In genomic region chr1:188058801-188059200, GRCh38 we compare ENCODE assay signal across 28 cellular contexts.
"Had no signal": no experiment of that assay in that cellular context is flagged by ENCODE, and none has a peak within 500 bp of the region (broad histone marks: within the 10 kb centered on the region; RNA-seq: fewer than 3 reads in every experiment).

No MANE protein-coding gene starts in this region.

- H3K27ac ChIP-seq: neural progenitor cell, ovary, parathyroid adenoma, psoas muscle, skin epidermis, spleen, suprapubic skin, testis, tibial artery, transverse colon, upper lobe of right lung, uterus had no signal

- H3K4me3 ChIP-seq: neural progenitor cell, ovary, psoas muscle, skin epidermis, smooth muscle cell, spleen, suprapubic skin, testis, tibial artery, transverse colon, upper lobe of right lung, uterus had no signal

- H3K36me3 ChIP-seq: neural progenitor cell, ovary, spleen, suprapubic skin, tibial artery, transverse colon, upper lobe of right lung, uterus had no signal

- H3K27me3 ChIP-seq: neural progenitor cell, ovary, spleen, suprapubic skin, testis, tibial artery, transverse colon, upper lobe of right lung, uterus had no signal

- H2AFZ ChIP-seq: neural progenitor cell, parathyroid adenoma had no signal

- H3K4me2 ChIP-seq: neural progenitor cell, smooth muscle cell had no signal

- DNase-seq: natural killer cell; occipital lobe; ovary; posterior cingulate gyrus; psoas muscle; right cardiac atrium; spleen; stimulated activated CD4-positive, alpha-beta T cell treated with anti-CD3 and anti-CD28 coated beads, Interleukin-12 subunit alpha, Interleukin-12 subunit beta, amount 100 ng/mL, for 4 hours; stimulated activated CD4-positive, alpha-beta T cell treated with anti-CD3 and anti-CD28 coated beads, Interleukin-1b, Interleukin-23, amount 100 ng/mL, for 48 hours; stimulated activated CD4-positive, alpha-beta T cell treated with anti-CD3 and anti-CD28 coated beads, Interleukin-4, amount 100 ng/mL, for 1 hour; stimulated activated CD4-positive, alpha-beta T cell treated with anti-CD3 and anti-CD28 coated beads, Interleukin-4, amount 100 ng/mL, for 4 hours; stimulated activated CD8-positive, alpha-beta memory T cell treated with anti-CD3 and anti-CD28 coated beads, Interleukin-4, amount 100 ng/mL, for 48 hours; stimulated activated naive CD4-positive, alpha-beta T cell; stimulated activated naive CD8-positive, alpha-beta T cell treated with anti-CD3 and anti-CD28 coated beads, Interleukin-15, amount 100 ng/mL, for 72 hours; stimulated activated naive CD8-positive, alpha-beta T cell treated with anti-CD3 and anti-CD28 coated beads, Interleukin-15, Interleukin-2, amounts not matched to agents 100 U/mL and 50 U/mL, for 24 hours; substantia nigra; testis; tibial artery; transverse colon; upper lobe of right lung; uterus had no signal

- H3K79me2 ChIP-seq: parathyroid adenoma had no signal

- ATAC-seq: natural killer cell; psoas muscle; right cardiac atrium; sciatic nerve; stimulated activated memory B cell treated with anti-CD40 and anti-IgM and Interleukin-4, amounts not matched to agents 10 μg/mL and 1 μg/mL and 100 μg/mL, for 72 hours; stimulated activated naive CD8-positive, alpha-beta T cell treated with anti-CD3 and anti-CD28 coated beads, Interleukin-15, amount 100 ng/mL, for 72 hours; stimulated activated naive CD8-positive, alpha-beta T cell treated with anti-CD3 and anti-CD28 coated beads, Interleukin-15, Interleukin-2, amounts not matched to agents 100 U/mL and 50 U/mL, for 24 hours; upper lobe of right lung had no signal

- H3K9me3 ChIP-seq: ovary, psoas muscle, suprapubic skin, testis, tibial artery, transverse colon, upper lobe of right lung, uterus had no signal

- H3K4me1 ChIP-seq: neural progenitor cell, parathyroid adenoma, psoas muscle, spleen, suprapubic skin, testis, tibial artery, transverse colon, upper lobe of right lung, uterus had no signal

- H3K9ac ChIP-seq: neural progenitor cell, parathyroid adenoma had no signal
